21 cellular contexts compared by ENCODE assay signal in the genomic region with DNA sequence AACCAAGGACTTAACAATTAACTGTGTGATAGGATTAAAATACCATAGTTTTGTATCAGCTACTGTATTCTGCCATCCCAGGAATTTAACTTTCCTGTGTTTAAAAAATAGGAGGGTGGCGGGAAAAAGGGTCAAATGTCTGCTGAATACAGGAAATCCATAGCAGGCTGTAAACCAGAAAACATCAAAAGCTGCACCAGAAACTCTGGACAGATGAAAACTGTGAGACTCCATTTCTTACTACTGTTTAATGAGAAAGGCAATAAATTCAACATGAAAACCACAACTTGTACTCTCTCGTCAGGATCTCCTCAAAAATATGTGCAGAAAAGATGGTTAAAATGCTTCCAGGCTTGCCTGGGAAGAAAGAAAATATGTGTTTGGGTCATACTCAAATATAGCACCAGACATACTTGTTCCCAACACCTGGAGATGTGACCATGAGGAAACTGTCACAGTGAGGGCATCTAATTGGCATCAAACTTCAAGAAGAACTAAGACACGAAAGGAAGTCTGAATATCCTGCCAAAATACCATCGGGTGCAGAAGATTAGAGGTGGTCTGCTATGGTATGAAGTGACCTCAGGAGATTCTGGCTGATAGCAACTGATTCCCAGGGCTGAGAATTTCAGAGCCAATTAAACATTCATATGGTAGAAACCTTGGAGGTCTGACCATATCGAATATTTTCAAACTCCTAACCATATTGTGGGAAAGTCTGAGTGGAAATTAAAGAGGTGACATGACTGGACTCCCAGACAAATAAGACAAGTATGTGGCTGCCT.
DNase-seq lines count a peak whose midpoint lies in the region; ATAC-seq and TF ChIP-seq lines count a peak whose summit lies in the region.
"Had no signal": no experiment of that assay in that cellular context is flagged by ENCODE, and none has a peak within 500 bp of the region (broad histone marks: within the 10 kb centered on the region; RNA-seq: fewer than 3 reads in every experiment).

No MANE protein-coding gene starts in this region.

- no peak overlapping the region for H3K9ac ChIP-seq in PC-3 (ENCODE audit: low read length)
- H3K9ac ChIP-seq: BLaER1 treated with 17β-estradiol and CSF1 and Interleukin-3, amounts not matched to agents 10 nM and 100 nM had no signal

- no peaks in the 10 kb centered on the region for H3K9me3 ChIP-seq in PC-3 (ENCODE audit: low read length)
- H3K9me3 ChIP-seq: BLaER1 treated with 17β-estradiol and CSF1 and Interleukin-3, amounts not matched to agents 10 nM and 100 nM; gastrocnemius medialis; prostate gland had no signal

- H3K9me2 ChIP-seq in PC-3 (replicated peaks; ENCODE audit: low read length), result no peaks in the 10 kb centered on the region

- 0 out of 2 replicates have a peak overlapping the region, but pooled peaks have one; percentile 9 for H2AFZ ChIP-seq in PC-3 (ENCODE audit: low read length)

- DNase-seq in GM04503 (ENCODE audit: low read depth), result peak; percentile 86
- no peak for DNase-seq in PC-3
- peak; percentile 48 to 66 for DNase-seq in dermis microvascular lymphatic vessel endothelial cell (ENCODE audit: low read depth in 2 of 2)
- DNase-seq in retinal pigment epithelial cell (ENCODE audit: low read depth), result peak; percentile 62
- no peak for DNase-seq in NCI-H748 treated with DMSO at 0.1 percent for 48 hours (lab: John Stamatoyannopoulos, UW)
- no peak for DNase-seq in glutamatergic neuron
- DNase-seq in NCI-H187 treated with DMSO at 0.1 percent for 48 hours (lab: John Stamatoyannopoulos, UW), result no peak
- DNase-seq in activated naive CD4-positive, alpha-beta T cell treated with anti-CD3 and anti-CD28 coated beads, Interleukin-2, amount 50 U/mL, for 16 hours, result no peak
- DNase-seq: activated CD4-positive, alpha-beta T cell treated with anti-CD3 and anti-CD28 coated beads, Interleukin-2, amount 50 U/mL, for 48 hours; activated naive CD4-positive, alpha-beta T cell; activated T-cell treated with anti-CD3 and anti-CD28 coated beads for 4 hours; aorta; gastrocnemius medialis; NCI-H526; Right ventricle myocardium superior; stimulated activated CD4-positive, alpha-beta T cell treated with anti-CD3 and anti-CD28 coated beads, Interleukin-4, amount 100 ng/mL, for 24 hours; WERI-Rb-1 had no signal

- ATAC-seq in PC-3, result no peak
- ATAC-seq: gastrocnemius medialis; natural killer cell treated with Interleukin-12 subunit alpha and Interleukin-12 subunit beta and Interleukin-15 and Interleukin-18, amount 100 ng/mL, for 72 hours had no signal

- peaks cover 2% of the 10 kb centered on the region for H3K27me3 Mint-ChIP-seq in glutamatergic neuron (ENCODE audit: unreplicated experiment)
- H3K27me3 Mint-ChIP-seq: natural killer cell treated with Interleukin-12 subunit alpha and Interleukin-12 subunit beta and Interleukin-15 and Interleukin-18, amount 100 ng/mL, for 72 hours had no signal

- no peaks in the 10 kb centered on the region for H3K4me1 Mint-ChIP-seq in glutamatergic neuron (ENCODE audit: low read depth, unreplicated experiment)

- H3K4me3 ChIP-seq in PC-3 (ENCODE audit: low read length) (no peak overlapping the region), retinal pigment epithelial cell (ENCODE audit: low read length) (no peak overlapping the region)
- H3K4me3 ChIP-seq: BLaER1 treated with 17β-estradiol and CSF1 and Interleukin-3, amounts not matched to agents 10 nM and 100 nM; gastrocnemius medialis; prostate gland had no signal

- POLR2A ChIA-PET in PC-3 (lab: Charles Lee; ENCODE audit: unreplicated experiment), result no interaction called here

- H3K36me3 Mint-ChIP-seq in glutamatergic neuron (ENCODE audit: unreplicated experiment), result no peaks in the 10 kb centered on the region
- H3K36me3 Mint-ChIP-seq: natural killer cell treated with Interleukin-12 subunit alpha and Interleukin-12 subunit beta and Interleukin-15 and Interleukin-18, amount 100 ng/mL, for 72 hours had no signal

- no peak overlapping the region for H3K4me2 ChIP-seq in PC-3 (ENCODE audit: low read length)

- no peaks in the 10 kb centered on the region for H3K27me3 ChIP-seq in PC-3 (ENCODE audit: low read length)
- H3K27me3 ChIP-seq: BLaER1 treated with 17β-estradiol and CSF1 and Interleukin-3, amounts not matched to agents 10 nM and 100 nM; gastrocnemius medialis had no signal

- no peaks in the 10 kb centered on the region for H3F3A ChIP-seq in PC-3 (ENCODE audit: low read length, unreplicated experiment)

- H3K27ac Mint-ChIP-seq in glutamatergic neuron (ENCODE audit: unreplicated experiment), result no peak overlapping the region
- H3K27ac Mint-ChIP-seq: natural killer cell treated with Interleukin-12 subunit alpha and Interleukin-12 subunit beta and Interleukin-15 and Interleukin-18, amount 100 ng/mL, for 72 hours; T-helper 1 cell treated with Interleukin-12 subunit alpha and Interleukin-12 subunit beta and Interleukin-4 antibody, amounts not matched to agents 30 μg/mL and 1 μg/mL, for 36 hours had no signal

- H3K9me3 Mint-ChIP-seq in glutamatergic neuron (ENCODE audit: unreplicated experiment), result no peaks in the 10 kb centered on the region
- H3K9me3 Mint-ChIP-seq: T-helper 1 cell treated with Interleukin-12 subunit alpha and Interleukin-12 subunit beta and Interleukin-4 antibody, amounts not matched to agents 30 μg/mL and 1 μg/mL, for 36 hours had no signal

- no peak overlapping the region for H3K4me3 Mint-ChIP-seq in glutamatergic neuron (ENCODE audit: unreplicated experiment)
- H3K4me3 Mint-ChIP-seq: natural killer cell treated with Interleukin-12 subunit alpha and Interleukin-12 subunit beta and Interleukin-15 and Interleukin-18, amount 100 ng/mL, for 72 hours; T-helper 1 cell treated with Interleukin-12 subunit alpha and Interleukin-12 subunit beta and Interleukin-4 antibody, amounts not matched to agents 30 μg/mL and 1 μg/mL, for 36 hours had no signal

- no peak overlapping the region for H3K27ac ChIP-seq in PC-3 (ENCODE audit: low read length)
- H3K27ac ChIP-seq: gastrocnemius medialis, prostate gland, WERI-Rb-1 had no signal

- no peaks in the 10 kb centered on the region for H3K36me3 ChIP-seq in PC-3 (ENCODE audit: low read depth, low read length)
- H3K36me3 ChIP-seq: BLaER1 treated with 17β-estradiol and CSF1 and Interleukin-3, amounts not matched to agents 10 nM and 100 nM; gastrocnemius medialis; prostate gland; WERI-Rb-1 had no signal

- H4K20me1 ChIP-seq in PC-3 (ENCODE audit: low read length), result no peaks in the 10 kb centered on the region
- H4K20me1 ChIP-seq: BLaER1 treated with 17β-estradiol and CSF1 and Interleukin-3, amounts not matched to agents 10 nM and 100 nM had no signal

- no peaks in the 10 kb centered on the region for H3K79me2 ChIP-seq in PC-3 (ENCODE audit: low read length)

- BruUV-seq in PC-3 (replicated peaks; lab: Mats Ljungman, UMichigan), result no TSS peak

- intact Hi-C loops in PC-3 (cut with micrococcal nuclease), result no loop called here

- TF ChIP-seq CTCF in PC-3 (conservative IDR thresholded peaks at IDR 0.05; ENCODE audit: low read depth, low read length) (no peak), retinal pigment epithelial cell (conservative IDR thresholded peaks at IDR 0.05; ENCODE audit: low read depth, low read length) (no peak), glutamatergic neuron (IDR thresholded peaks at IDR 0.05; ENCODE audit: partially characterized antibody, unreplicated experiment) (no peak)

- CTCF ChIA-PET in PC-3 (lab: Charles Lee), result interaction anchor here (0.7 kb wide), 1 partner anchor 24 kb away, joined by 4 read pairs; no protein-coding TSS in a partner anchor

- H3K4me1 ChIP-seq in PC-3 (ENCODE audit: insufficient read depth, low read length), result peaks cover 15% of the 10 kb centered on the region
- H3K4me1 ChIP-seq: gastrocnemius medialis, prostate gland had no signal

Comparison
In these comparisons a context has a peak if more than half of its experiments do, and no peak if none do; other contexts are left out.
1. DNase-seq: peak in GM04503 (single experiment), dermis microvascular lymphatic vessel endothelial cell (2 of 2) and retinal pigment epithelial cell (single experiment); none in PC-3 (single experiment), NCI-H748 treated with DMSO at 0.1 percent for 48 hours (single experiment), glutamatergic neuron (single experiment), NCI-H187 treated with DMSO at 0.1 percent for 48 hours (single experiment) and activated naive CD4-positive, alpha-beta T cell treated with anti-CD3 and anti-CD28 coated beads, Interleukin-2, amount 50 U/mL, for 16 hours (single experiment).